ENCODE assay signal across 13 cellular contexts in genomic region chrY:7377091-7377490, GRCh38.
"Had no signal": no experiment of that assay in that cellular context is flagged by ENCODE, and none has a peak within 500 bp of the region (broad histone marks: within the 10 kb centered on the region; RNA-seq: fewer than 3 reads in every experiment).

No MANE protein-coding gene starts in this region.

- DNase-seq: activated CD8-positive, alpha-beta memory T cell treated with anti-CD3 and anti-CD28 coated beads for 24 hours; erythroblast; islet precursor cell; naive B cell; stimulated activated CD4-positive, alpha-beta T cell treated with anti-CD3 and anti-CD28 coated beads, Interleukin-12 subunit alpha, Interleukin-12 subunit beta, amount 100 ng/mL, for 4 hours; stimulated activated naive B cell treated with anti-CD40 and anti-IgM and Interleukin-4, amounts not matched to agents 10 μg/mL and 1 μg/mL and 100 μg/mL, for 72 hours; substantia nigra; T-helper 17 cell; WERI-Rb-1 had no signal

- H3K4me1 ChIP-seq: parathyroid adenoma, tibial nerve, vagina had no signal

- H3K4me1 Mint-ChIP-seq: naive B cell; stimulated activated naive B cell treated with anti-CD40 and anti-IgM and Interleukin-4, amounts not matched to agents 10 μg/mL and 1 μg/mL and 100 μg/mL, for 72 hours; T-helper 17 cell had no signal

- H3K4me3 Mint-ChIP-seq: naive B cell; stimulated activated naive B cell treated with anti-CD40 and anti-IgM and Interleukin-4, amounts not matched to agents 10 μg/mL and 1 μg/mL and 100 μg/mL, for 72 hours; T-helper 17 cell had no signal

- H3K36me3 Mint-ChIP-seq: naive B cell had no signal

- ATAC-seq: T-helper 17 cell had no signal

- H3K27me3 Mint-ChIP-seq: naive B cell; stimulated activated naive B cell treated with anti-CD40 and anti-IgM and Interleukin-4, amounts not matched to agents 10 μg/mL and 1 μg/mL and 100 μg/mL, for 72 hours; T-helper 17 cell had no signal

- H3K27me3 ChIP-seq: hepatocyte, tibial nerve, vagina had no signal

- H3K9me3 Mint-ChIP-seq: naive B cell; stimulated activated naive B cell treated with anti-CD40 and anti-IgM and Interleukin-4, amounts not matched to agents 10 μg/mL and 1 μg/mL and 100 μg/mL, for 72 hours had no signal

- H3K27ac ChIP-seq: hepatocyte, parathyroid adenoma, tibial nerve, vagina, WERI-Rb-1 had no signal

- H3K27ac Mint-ChIP-seq: naive B cell; stimulated activated naive B cell treated with anti-CD40 and anti-IgM and Interleukin-4, amounts not matched to agents 10 μg/mL and 1 μg/mL and 100 μg/mL, for 72 hours; T-helper 17 cell had no signal
